33 cellular contexts compared by ENCODE assay signal in the genomic region with DNA sequence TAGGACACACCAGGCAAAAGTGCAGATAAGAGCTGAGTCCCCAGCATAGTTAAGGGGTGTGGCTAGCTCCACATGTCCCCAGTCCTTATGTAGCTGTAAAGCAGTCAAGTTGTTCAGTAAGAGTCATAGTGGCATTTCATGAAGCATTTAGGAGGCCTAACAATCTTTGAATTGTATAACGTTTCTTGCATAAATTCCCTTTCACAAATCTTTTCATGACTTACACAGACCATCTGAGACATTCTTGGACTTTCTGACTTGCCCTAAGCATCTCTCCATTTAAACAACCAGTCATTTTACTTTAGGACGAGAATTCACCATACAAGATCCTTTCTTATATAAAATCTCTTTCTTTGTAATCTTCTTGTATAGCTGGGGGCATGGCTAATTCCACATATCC. TPM values are rescaled to one million over a fixed set of nuclear protein-coding genes. Genes with fewer than 3 reads are reported as not detected.
"Had no signal": no experiment of that assay in that cellular context is flagged by ENCODE, and none has a peak within 500 bp of the region (broad histone marks: within the 10 kb centered on the region; RNA-seq: fewer than 3 reads in every experiment).

No MANE protein-coding gene starts in this region.

- H3K4me3 ChIP-seq: coronary artery, esophagus squamous epithelium, gastroesophageal sphincter, heart right ventricle had no signal

- H3K4me1 ChIP-seq: esophagus squamous epithelium, gastroesophageal sphincter, heart right ventricle had no signal

- H3K27ac ChIP-seq: brain microvascular endothelial cell, coronary artery, epithelial cell of prostate, esophagus squamous epithelium, gastroesophageal sphincter, heart right ventricle, VCaP had no signal

- H3K27me3 ChIP-seq: brain microvascular endothelial cell, esophagus squamous epithelium, gastroesophageal sphincter, heart right ventricle had no signal

- H3K4me1 Mint-ChIP-seq: activated CD4-positive, alpha-beta memory T cell treated with anti-CD3 and anti-CD28 coated beads, Interleukin-2, amount 10 ng/mL, durations not matched to agents 7 days and 5 days; activated CD4-positive, alpha-beta T cell treated with anti-CD3 and anti-CD28 coated beads, Interleukin-2, amount 10 ng/mL, durations not matched to agents 7 days and 5 days; activated naive CD4-positive, alpha-beta T cell treated with anti-CD3 and anti-CD28 coated beads, Interleukin-2, amount 10 ng/mL, durations not matched to agents 7 days and 5 days; central memory CD8-positive, alpha-beta T cell; WTC11 had no signal

- H3K4me3 Mint-ChIP-seq: activated CD4-positive, alpha-beta memory T cell treated with anti-CD3 and anti-CD28 coated beads, Interleukin-2, amount 10 ng/mL, durations not matched to agents 7 days and 5 days; activated CD4-positive, alpha-beta T cell treated with anti-CD3 and anti-CD28 coated beads, Interleukin-2, amount 10 ng/mL, durations not matched to agents 7 days and 5 days; activated naive CD4-positive, alpha-beta T cell treated with anti-CD3 and anti-CD28 coated beads, Interleukin-2, amount 10 ng/mL, durations not matched to agents 7 days and 5 days; activated naive CD8-positive, alpha-beta T cell treated with anti-CD3 and anti-CD28 coated beads, Interleukin-2, amount 10 ng/mL, durations not matched to agents 7 days and 5 days; activated T-cell treated with anti-CD3 and anti-CD28 coated beads, Interleukin-2, amount 50 U/mL, for 24 hours; activated T-cell treated with anti-CD3 and anti-CD28 coated beads, Interleukin-2, amount 50 U/mL, for 72 hours; central memory CD8-positive, alpha-beta T cell; effector memory CD8-positive, alpha-beta T cell; WTC11 had no signal

- H3K27me3 Mint-ChIP-seq: activated CD4-positive, alpha-beta memory T cell treated with anti-CD3 and anti-CD28 coated beads, Interleukin-2, amount 10 ng/mL, durations not matched to agents 7 days and 5 days; activated CD4-positive, alpha-beta T cell treated with anti-CD3 and anti-CD28 coated beads, Interleukin-2, amount 10 ng/mL, durations not matched to agents 7 days and 5 days; activated naive CD4-positive, alpha-beta T cell treated with anti-CD3 and anti-CD28 coated beads, Interleukin-2, amount 10 ng/mL, durations not matched to agents 7 days and 5 days; central memory CD8-positive, alpha-beta T cell; effector memory CD8-positive, alpha-beta T cell had no signal

- H3K27ac Mint-ChIP-seq: activated CD4-positive, alpha-beta memory T cell treated with anti-CD3 and anti-CD28 coated beads, Interleukin-2, amount 10 ng/mL, durations not matched to agents 7 days and 5 days; activated CD4-positive, alpha-beta T cell treated with anti-CD3 and anti-CD28 coated beads, Interleukin-2, amount 10 ng/mL, durations not matched to agents 7 days and 5 days; activated naive CD4-positive, alpha-beta T cell treated with anti-CD3 and anti-CD28 coated beads, Interleukin-2, amount 10 ng/mL, durations not matched to agents 7 days and 5 days; activated naive CD4-positive, alpha-beta T cell treated with anti-CD3 and anti-CD28 coated beads, Interleukin-2, amount 50 U/mL, for 72 hours; activated naive CD8-positive, alpha-beta T cell treated with anti-CD3 and anti-CD28 coated beads, Interleukin-2, amount 10 ng/mL, durations not matched to agents 7 days and 5 days; activated T-cell treated with anti-CD3 and anti-CD28 coated beads, Interleukin-2, amount 50 U/mL, for 24 hours; activated T-cell treated with anti-CD3 and anti-CD28 coated beads, Interleukin-2, amount 50 U/mL, for 72 hours; effector memory CD8-positive, alpha-beta T cell; WTC11 had no signal

- H3K36me3 ChIP-seq: brain microvascular endothelial cell, esophagus squamous epithelium, gastroesophageal sphincter, heart right ventricle had no signal

- H3K36me3 Mint-ChIP-seq: activated naive CD4-positive, alpha-beta T cell treated with anti-CD3 and anti-CD28 coated beads, Interleukin-2, amount 10 ng/mL, durations not matched to agents 7 days and 5 days; activated naive CD8-positive, alpha-beta T cell treated with anti-CD3 and anti-CD28 coated beads, Interleukin-2, amount 10 ng/mL, durations not matched to agents 7 days and 5 days had no signal

- DNase-seq: activated CD4-positive, alpha-beta memory T cell treated with anti-CD3 and anti-CD28 coated beads, Interleukin-2, amount 10 ng/mL, durations not matched to agents 7 days and 5 days; activated CD4-positive, alpha-beta T cell treated with anti-CD3 and anti-CD28 coated beads for 1 hour; activated CD4-positive, alpha-beta T cell treated with anti-CD3 and anti-CD28 coated beads for 4 hours; activated CD4-positive, alpha-beta T cell treated with anti-CD3 and anti-CD28 coated beads, Interleukin-2, amount 10 ng/mL, durations not matched to agents 7 days and 5 days; activated CD4-positive, alpha-beta T cell treated with anti-CD3 and anti-CD28 coated beads, Interleukin-2, amount 50 U/mL, for 4 hours; activated CD8-positive, alpha-beta memory T cell treated with anti-CD3 and anti-CD28 coated beads, Interleukin-2, amount 50 U/mL, for 48 hours; activated gamma-delta T cell; activated naive CD4-positive, alpha-beta T cell; activated naive CD4-positive, alpha-beta T cell treated with anti-CD3 and anti-CD28 coated beads, Interleukin-2, amount 10 ng/mL, durations not matched to agents 7 days and 5 days; activated naive CD8-positive, alpha-beta T cell treated with anti-CD3 and anti-CD28 coated beads, Interleukin-2, amount 10 ng/mL, durations not matched to agents 7 days and 5 days; activated T-cell treated with anti-CD3 and anti-CD28 coated beads for 4 hours; activated T-cell treated with anti-CD3 and anti-CD28 coated beads, Interleukin-2, amount 50 U/mL, for 24 hours; activated T-cell treated with anti-CD3 and anti-CD28 coated beads, Interleukin-2, amount 50 U/mL, for 72 hours; amniotic stem cell; anterior cingulate cortex; brain microvascular endothelial cell; dermis blood vessel endothelial cell; effector CD4-positive, alpha-beta T cell; effector memory CD8-positive, alpha-beta T cell; esophagus squamous epithelium; foreskin melanocyte; heart right ventricle; T-helper 2 cell had no signal

- ATAC-seq: activated naive CD4-positive, alpha-beta T cell treated with anti-CD3 and anti-CD28 coated beads, Interleukin-2, amount 50 U/mL, for 72 hours; activated T-cell treated with anti-CD3 and anti-CD28 coated beads, Interleukin-2, amount 50 U/mL, for 72 hours; effector memory CD8-positive, alpha-beta T cell; gastroesophageal sphincter; heart right ventricle; WTC11 had no signal

- FAIRE-seq: astrocyte, bronchial epithelial cell, endothelial cell of umbilical vein had no signal

RNA-seq across cellular contexts. Expression of a gene that starts 53.9 kb away (rescaled TPM):
- total RNA-seq: activated CD4-positive, alpha-beta memory T cell treated with anti-CD3 and anti-CD28 coated beads, Interleukin-2, amount 10 ng/mL, durations not matched to agents 7 days and 5 days; activated CD4-positive, alpha-beta T cell treated with anti-CD3 and anti-CD28 coated beads, Interleukin-2, amount 10 ng/mL, durations not matched to agents 7 days and 5 days; activated naive CD8-positive, alpha-beta T cell treated with anti-CD3 and anti-CD28 coated beads, Interleukin-2, amount 10 ng/mL, durations not matched to agents 7 days and 5 days had no signal
